In the genomic region with DNA sequence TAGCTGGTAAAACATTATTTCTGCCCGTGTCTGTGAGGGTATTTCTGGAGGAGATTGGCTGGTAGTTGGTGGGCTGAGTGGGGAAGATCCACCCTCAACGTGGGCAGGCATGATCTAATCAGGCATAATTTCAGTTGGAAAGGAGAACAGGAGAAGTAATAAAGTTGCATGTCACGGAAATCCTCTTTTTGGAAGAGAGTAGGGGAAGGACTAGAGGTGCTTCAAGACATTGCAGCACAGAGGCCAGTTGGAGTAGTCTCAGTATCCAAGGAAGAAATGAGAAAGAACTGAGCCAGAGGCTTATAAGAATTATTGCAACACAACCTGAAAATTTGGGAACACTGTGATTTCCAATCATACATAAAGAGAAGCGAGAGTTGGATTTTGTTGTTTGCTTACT, we compare ENCODE assay signal across 28 cellular contexts.
"Had no signal": no experiment of that assay in that cellular context is flagged by ENCODE, and none has a peak within 500 bp of the region (broad histone marks: within the 10 kb centered on the region; RNA-seq: fewer than 3 reads in every experiment).

No MANE protein-coding gene starts in this region.

- H3K27me3 ChIP-seq: neutrophil, pancreas, right lobe of liver, sigmoid colon, suprapubic skin, testis, tibial artery, transverse colon, upper lobe of right lung, uterus had no signal

- H3K4me1 Mint-ChIP-seq: naive B cell; natural killer cell; nephron; stimulated activated effector memory CD8-positive, alpha-beta T cell treated with anti-CD3 and anti-CD28 coated beads, Interleukin-12 subunit alpha, Interleukin-12 subunit beta, amount 100 ng/mL, for 72 hours; stimulated activated naive B cell treated with anti-CD40 and anti-IgM and Interleukin-4, amounts not matched to agents 10 μg/mL and 1 μg/mL and 100 μg/mL, for 72 hours; stimulated activated naive CD8-positive, alpha-beta T cell treated with anti-CD3 and anti-CD28 coated beads, Interleukin-15, amount 100 ng/mL, for 72 hours had no signal

- H3K27ac ChIP-seq: neutrophil, pancreas, psoas muscle, right lobe of liver, sigmoid colon, suprapubic skin, testis, tibial artery, transverse colon, upper lobe of right lung, uterus had no signal

- H3K4me3 ChIP-seq: pancreas, psoas muscle, right lobe of liver, sigmoid colon, suprapubic skin, testis, tibial artery, transverse colon, upper lobe of right lung, uterus had no signal

- H3K27ac Mint-ChIP-seq: naive B cell; natural killer cell; nephron; progenitor cell of endocrine pancreas; stimulated activated effector memory CD8-positive, alpha-beta T cell treated with anti-CD3 and anti-CD28 coated beads, Interleukin-12 subunit alpha, Interleukin-12 subunit beta, amount 100 ng/mL, for 72 hours; stimulated activated naive B cell treated with anti-CD40 and anti-IgM and Interleukin-4, amounts not matched to agents 10 μg/mL and 1 μg/mL and 100 μg/mL, for 72 hours; stimulated activated naive CD8-positive, alpha-beta T cell treated with anti-CD3 and anti-CD28 coated beads, Interleukin-15, amount 100 ng/mL, for 72 hours; type B pancreatic cell had no signal

- ATAC-seq: natural killer cell; pancreas; psoas muscle; right cardiac atrium; right lobe of liver; stimulated activated effector memory CD8-positive, alpha-beta T cell treated with anti-CD3 and anti-CD28 coated beads, Interleukin-12 subunit alpha, Interleukin-12 subunit beta, amount 100 ng/mL, for 72 hours; stimulated activated naive B cell treated with anti-CD40 and anti-IgM and Interleukin-4, amounts not matched to agents 10 μg/mL and 1 μg/mL and 100 μg/mL, for 72 hours; stimulated activated naive CD8-positive, alpha-beta T cell treated with anti-CD3 and anti-CD28 coated beads, Interleukin-15, amount 100 ng/mL, for 72 hours; upper lobe of right lung had no signal

- DNase-seq: naive B cell; natural killer cell; nucleus accumbens; pancreas; psoas muscle; right cardiac atrium; right lobe of liver; sigmoid colon; small intestine; stimulated activated CD4-positive, alpha-beta T cell treated with anti-CD3 and anti-CD28 coated beads, Interleukin-15, amount 100 ng/mL, for 24 hours; stimulated activated CD4-positive, alpha-beta T cell treated with anti-CD3 and anti-CD28 coated beads, Interleukin-2, amount 100 ng/mL, for 24 hours; stimulated activated CD4-positive, alpha-beta T cell treated with anti-CD3 and anti-CD28 coated beads, Interleukin-2, amount 100 ng/mL, for 48 hours; stimulated activated CD4-positive, alpha-beta T cell treated with anti-CD3 and anti-CD28 coated beads, Interleukin-4, amount 100 ng/mL, for 24 hours; stimulated activated naive B cell treated with anti-CD40 and anti-IgM and Interleukin-4, amounts not matched to agents 10 μg/mL and 1 μg/mL and 100 μg/mL, for 72 hours; stimulated activated naive CD4-positive, alpha-beta T cell treated with Interleukin-2 at 50 U/mL for 16 hours; stimulated activated naive CD8-positive, alpha-beta T cell treated with anti-CD3 and anti-CD28 coated beads, Interleukin-15, amount 100 ng/mL, for 72 hours; substantia nigra; testis; tibial artery; transverse colon; upper lobe of right lung; uterus had no signal

- H3K36me3 Mint-ChIP-seq: naive B cell; natural killer cell; stimulated activated effector memory CD8-positive, alpha-beta T cell treated with anti-CD3 and anti-CD28 coated beads, Interleukin-12 subunit alpha, Interleukin-12 subunit beta, amount 100 ng/mL, for 72 hours; stimulated activated naive B cell treated with anti-CD40 and anti-IgM and Interleukin-4, amounts not matched to agents 10 μg/mL and 1 μg/mL and 100 μg/mL, for 72 hours; type B pancreatic cell had no signal

- H3K36me3 ChIP-seq: neutrophil, pancreas, right lobe of liver, sigmoid colon, suprapubic skin, tibial artery, transverse colon, upper lobe of right lung, uterus had no signal

- H3K9me3 ChIP-seq: neutrophil, pancreas, psoas muscle, right lobe of liver, sigmoid colon, suprapubic skin, testis, tibial artery, transverse colon, upper lobe of right lung, uterus had no signal

- H3K27me3 Mint-ChIP-seq: naive B cell; progenitor cell of endocrine pancreas; stimulated activated naive B cell treated with anti-CD40 and anti-IgM and Interleukin-4, amounts not matched to agents 10 μg/mL and 1 μg/mL and 100 μg/mL, for 72 hours; stimulated activated naive CD8-positive, alpha-beta T cell treated with anti-CD3 and anti-CD28 coated beads, Interleukin-15, amount 100 ng/mL, for 72 hours had no signal

- H3K9me3 Mint-ChIP-seq: naive B cell; nephron; stimulated activated effector memory CD8-positive, alpha-beta T cell treated with anti-CD3 and anti-CD28 coated beads, Interleukin-12 subunit alpha, Interleukin-12 subunit beta, amount 100 ng/mL, for 72 hours; stimulated activated naive B cell treated with anti-CD40 and anti-IgM and Interleukin-4, amounts not matched to agents 10 μg/mL and 1 μg/mL and 100 μg/mL, for 72 hours; stimulated activated naive CD8-positive, alpha-beta T cell treated with anti-CD3 and anti-CD28 coated beads, Interleukin-15, amount 100 ng/mL, for 72 hours; type B pancreatic cell had no signal

- H3K4me1 ChIP-seq: pancreas, psoas muscle, right lobe of liver, sigmoid colon, suprapubic skin, testis, tibial artery, upper lobe of right lung, uterus had no signal

- H3K4me3 Mint-ChIP-seq: naive B cell; natural killer cell; nephron; stimulated activated effector memory CD8-positive, alpha-beta T cell treated with anti-CD3 and anti-CD28 coated beads, Interleukin-12 subunit alpha, Interleukin-12 subunit beta, amount 100 ng/mL, for 72 hours; stimulated activated naive B cell treated with anti-CD40 and anti-IgM and Interleukin-4, amounts not matched to agents 10 μg/mL and 1 μg/mL and 100 μg/mL, for 72 hours; stimulated activated naive CD8-positive, alpha-beta T cell treated with anti-CD3 and anti-CD28 coated beads, Interleukin-15, amount 100 ng/mL, for 72 hours; type B pancreatic cell had no signal
